In the genomic region with DNA sequence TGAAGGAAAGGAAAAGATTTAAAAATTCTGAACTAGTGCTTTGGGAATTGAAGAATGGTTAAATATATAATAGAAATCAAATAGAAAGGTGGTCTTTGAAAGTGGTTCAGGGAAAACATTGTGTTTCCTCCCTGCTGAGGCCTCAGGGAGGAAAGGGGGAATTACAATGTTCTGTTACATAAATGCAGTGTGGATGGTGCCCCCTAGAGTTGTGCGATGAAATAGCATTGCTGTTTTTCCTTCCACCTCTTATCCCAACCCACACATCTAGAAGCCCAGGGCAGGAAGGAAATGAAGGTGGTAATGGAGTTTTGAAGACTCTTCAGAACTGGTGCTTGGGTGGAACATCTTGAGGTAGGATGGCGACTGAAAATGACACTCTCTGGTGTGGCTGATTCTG, we compare ENCODE assay signal across 17 cellular contexts. TPM values are rescaled to one million over a fixed set of nuclear protein-coding genes. Genes with fewer than 3 reads are reported as not detected.
DNase-seq lines count a peak whose midpoint lies in the region; ATAC-seq, FAIRE-seq and TF ChIP-seq lines count a peak whose summit lies in the region.
"Had no signal": no experiment of that assay in that cellular context is flagged by ENCODE, and none has a peak within 500 bp of the region (broad histone marks: within the 10 kb centered on the region; RNA-seq: fewer than 3 reads in every experiment).

No MANE protein-coding gene starts in this region.

- H3K9me3 Mint-ChIP-seq in endodermal cell: peaks cover 3% of the 10 kb centered on the region

- peaks cover 13% of the 10 kb centered on the region for H3K4me1 Mint-ChIP-seq in endodermal cell
- H3K4me1 Mint-ChIP-seq: activated CD4-positive, alpha-beta T cell treated with anti-CD3 and anti-CD28 coated beads, Interleukin-2, amount 10 ng/mL, durations not matched to agents 24 days and 14 days; stimulated activated effector memory CD8-positive, alpha-beta T cell treated with anti-CD3 and anti-CD28 coated beads, Interleukin-12 subunit alpha, Interleukin-12 subunit beta, amount 100 ng/mL, for 72 hours had no signal

- no peak for ATAC-seq in GM18909 (IDR thresholded peaks at IDR 0.05; ENCODE audit: poor library complexity, unreplicated experiment)
- ATAC-seq: activated T-cell treated with anti-CD3 and anti-CD28 coated beads, Interleukin-2, amount 50 U/mL, for 4 hours; stimulated activated effector memory CD8-positive, alpha-beta T cell treated with anti-CD3 and anti-CD28 coated beads, Interleukin-12 subunit alpha, Interleukin-12 subunit beta, amount 100 ng/mL, for 72 hours had no signal

- no peak overlapping the region for H3K4me3 ChIP-seq in NB4 (ENCODE audit: low read depth, low read length)
- no peak overlapping the region for H3K4me3 ChIP-seq in endodermal cell (ENCODE audit: low read length)
- H3K4me3 ChIP-seq in transverse colon: no peak overlapping the region
- H3K4me3 ChIP-seq in esophagus squamous epithelium: no peak overlapping the region
- H3K4me3 ChIP-seq: upper lobe of left lung had no signal

- H3K4me3 Mint-ChIP-seq in endodermal cell: no peak overlapping the region
- H3K4me3 Mint-ChIP-seq: activated CD4-positive, alpha-beta T cell treated with anti-CD3 and anti-CD28 coated beads, Interleukin-2, amount 10 ng/mL, durations not matched to agents 24 days and 14 days; activated T-cell treated with anti-CD3 and anti-CD28 coated beads, Interleukin-2, amount 50 U/mL, for 4 hours; IgD-negative memory B cell; stimulated activated effector memory CD8-positive, alpha-beta T cell treated with anti-CD3 and anti-CD28 coated beads, Interleukin-12 subunit alpha, Interleukin-12 subunit beta, amount 100 ng/mL, for 72 hours; T-helper 2 cell treated with Interferon-gamma antibody and Interleukin-4, amounts not matched to agents 5 μg/mL and 100 μg/mL, for 36 hours had no signal

- TF ChIP-seq EP300 in transverse colon (IDR thresholded peaks at IDR 0.05; ENCODE audit: low read depth): no peak

- H3K36me3 Mint-ChIP-seq in endodermal cell (ENCODE audit: low read depth): no peaks in the 10 kb centered on the region
- H3K36me3 Mint-ChIP-seq: stimulated activated effector memory CD8-positive, alpha-beta T cell treated with anti-CD3 and anti-CD28 coated beads, Interleukin-12 subunit alpha, Interleukin-12 subunit beta, amount 100 ng/mL, for 72 hours had no signal

- no peak overlapping the region for H3K27ac ChIP-seq in endodermal cell (ENCODE audit: low read depth, low read length)
- H3K27ac ChIP-seq in transverse colon: peak overlapping the region in 2 of 4 donors; percentile 23 to 35
- H3K27ac ChIP-seq in esophagus squamous epithelium: no peak overlapping the region
- H3K27ac ChIP-seq: upper lobe of left lung had no signal

- H3K9me3 ChIP-seq in endodermal cell (ENCODE audit: control insufficient read depth, low read length): no peaks in the 10 kb centered on the region
- no peaks in the 10 kb centered on the region for H3K9me3 ChIP-seq in transverse colon
- no peaks in the 10 kb centered on the region for H3K9me3 ChIP-seq in esophagus squamous epithelium
- H3K9me3 ChIP-seq: upper lobe of left lung had no signal

- H3K4me1 ChIP-seq in endodermal cell (ENCODE audit: control insufficient read depth, insufficient read depth, low read length) (peaks cover 8% of the 10 kb centered on the region), transverse colon (peaks cover 0 to 49% (median 17%) of the 10 kb centered on the region in 4 donors), esophagus squamous epithelium (no peaks in the 10 kb centered on the region)

- 94 to 100% methylated on average over 1 of the region's 2 CpGs for WGBS in endodermal cell (ENCODE audit: insufficient coverage in 1 of 2, insufficient read length in 1 of 2), 2 experiments
- 87% methylated on average over 2 of the region's 2 CpGs for WGBS in transverse colon (ENCODE audit: low coverage in 1 of 2), 2 donors
- 84 to 88% methylated on average over 2 of the region's 2 CpGs for WGBS in esophagus squamous epithelium, 2 donors

- peaks cover 50% of the 10 kb centered on the region for H3K27me3 Mint-ChIP-seq in endodermal cell (ENCODE audit: insufficient read depth)

- DNase-seq in NCI-H748 (lab: John Stamatoyannopoulos, UW; ENCODE audit: unreplicated experiment) (peak; percentile 53), NCI-H748 treated with DMSO at 0.1 percent for 48 hours (lab: John Stamatoyannopoulos, UW) (no peak), NB4 (ENCODE audit: low read depth) (no peak), endodermal cell (no peak), transverse colon (no peak), GM12892 (ENCODE audit: insufficient read length) (no peak), esophagus squamous epithelium (lab: John Stamatoyannopoulos, UW) (no peak)
- DNase-seq: activated CD4-positive, alpha-beta T cell treated with anti-CD3 and anti-CD28 coated beads, Interleukin-2, amount 10 ng/mL, durations not matched to agents 24 days and 14 days; activated T-cell treated with anti-CD3 and anti-CD28 coated beads, Interleukin-2, amount 50 U/mL, for 4 hours; nucleus accumbens; upper lobe of left lung had no signal

- H3K36me3 ChIP-seq in endodermal cell (ENCODE audit: control insufficient read depth, insufficient read depth, low read length): no peaks in the 10 kb centered on the region
- no peaks in the 10 kb centered on the region for H3K36me3 ChIP-seq in transverse colon
- no peaks in the 10 kb centered on the region for H3K36me3 ChIP-seq in esophagus squamous epithelium
- H3K36me3 ChIP-seq: upper lobe of left lung had no signal

- H3K27ac Mint-ChIP-seq in endodermal cell: no peak overlapping the region
- H3K27ac Mint-ChIP-seq: activated CD4-positive, alpha-beta T cell treated with anti-CD3 and anti-CD28 coated beads, Interleukin-2, amount 10 ng/mL, durations not matched to agents 24 days and 14 days; IgD-negative memory B cell; stimulated activated effector memory CD8-positive, alpha-beta T cell treated with anti-CD3 and anti-CD28 coated beads, Interleukin-12 subunit alpha, Interleukin-12 subunit beta, amount 100 ng/mL, for 72 hours; T-helper 2 cell treated with Interferon-gamma antibody and Interleukin-4, amounts not matched to agents 5 μg/mL and 100 μg/mL, for 36 hours had no signal

- H3K27me3 ChIP-seq in endodermal cell (ENCODE audit: control insufficient read depth, insufficient read depth, low read length, poor library complexity, severe bottlenecking) (peaks cover 1% of the 10 kb centered on the region), transverse colon (no peaks in the 10 kb centered on the region), esophagus squamous epithelium (peaks cover 0 to 49% (median 0%) of the 10 kb centered on the region in 4 donors)
- H3K27me3 ChIP-seq: upper lobe of left lung had no signal

- intact Hi-C loops in transverse colon (cut with DNase I; ENCODE audit: low total_unique reads) (no loop called here), esophagus squamous epithelium (cut with DNase I) (no loop called here)

- FAIRE-seq in GM12892 (lab: Jason Lieb, UNC): no peak
- FAIRE-seq: endothelial cell of umbilical vein had no signal

- in situ Hi-C loops in transverse colon (cut with MboI; ENCODE audit: low pct_ligation_motif_present in 1 of 4, low pct_unique_long_range_greater_than_20kb in 1 of 4, low sequenced_read_pairs in 3 of 4): no loop called here

- H3K9ac ChIP-seq in endodermal cell (ENCODE audit: extremely low read depth, low read length, poor library complexity, severe bottlenecking): no peak overlapping the region

- TF ChIP-seq POLR2A in NB4 (IDR thresholded peaks at IDR 0.05; ENCODE audit: extremely low read depth, insufficient read length) (no peak), transverse colon (IDR thresholded peaks at IDR 0.05) (no peak), GM12892 (IDR thresholded peaks at IDR 0.05; ENCODE audit: low read depth, low read length) (no peak), esophagus squamous epithelium (IDR thresholded peaks at IDR 0.05) (no peak)

- TF ChIP-seq CTCF in NB4 (IDR thresholded peaks at IDR 0.05; ENCODE audit: low read depth, low read length) (peak; percentile 16), endodermal cell (conservative IDR thresholded peaks at IDR 0.05) (peak; percentile 80), transverse colon (IDR thresholded peaks at IDR 0.05) (peak in 3 of 5 experiments; percentile 34 to 35 (median 34)), esophagus squamous epithelium (IDR thresholded peaks at IDR 0.05) (no peak)

RNA-seq across cellular contexts. Expression of a gene that starts 6.4 kb away (rescaled TPM):
- total RNA-seq in endodermal cell (1 to 10 TPM; 4.8 to 8.5 TPM), transverse colon (10 to 100 TPM; 10.9 to 32.6 (median 28.0) TPM), esophagus squamous epithelium (1 to 10 TPM in 1 of 4 donors, under 1 TPM in 2, not detected in 1; 0.09 to 1.1 (median 0.11) TPM)
- polyA plus RNA-seq in endodermal cell (2013, experiment 1 of 2): 52.5 TPM
- 50.3 TPM for polyA plus RNA-seq in endodermal cell (2013, experiment 2 of 2)
- not detected for polyA plus RNA-seq in GM12892 (2012; ENCODE audit: missing spikeins)
- total RNA-seq: activated CD4-positive, alpha-beta T cell treated with anti-CD3 and anti-CD28 coated beads, Interleukin-2, amount 10 ng/mL, durations not matched to agents 24 days and 14 days; endothelial cell of umbilical vein; mesenteric fat pad had no signal
- polyA plus RNA-seq: endothelial cell of umbilical vein, IgD-negative memory B cell had no signal

Comparison
In these comparisons a context has a peak if more than half of its experiments do, and no peak if none do; other contexts are left out.
1. CTCF ChIP-seq: peak in NB4 (single experiment), endodermal cell (single experiment) and transverse colon (3 of 5); none in esophagus squamous epithelium (0 of 6).